ENCODE assay signal across 8 cellular contexts in the genomic region with DNA sequence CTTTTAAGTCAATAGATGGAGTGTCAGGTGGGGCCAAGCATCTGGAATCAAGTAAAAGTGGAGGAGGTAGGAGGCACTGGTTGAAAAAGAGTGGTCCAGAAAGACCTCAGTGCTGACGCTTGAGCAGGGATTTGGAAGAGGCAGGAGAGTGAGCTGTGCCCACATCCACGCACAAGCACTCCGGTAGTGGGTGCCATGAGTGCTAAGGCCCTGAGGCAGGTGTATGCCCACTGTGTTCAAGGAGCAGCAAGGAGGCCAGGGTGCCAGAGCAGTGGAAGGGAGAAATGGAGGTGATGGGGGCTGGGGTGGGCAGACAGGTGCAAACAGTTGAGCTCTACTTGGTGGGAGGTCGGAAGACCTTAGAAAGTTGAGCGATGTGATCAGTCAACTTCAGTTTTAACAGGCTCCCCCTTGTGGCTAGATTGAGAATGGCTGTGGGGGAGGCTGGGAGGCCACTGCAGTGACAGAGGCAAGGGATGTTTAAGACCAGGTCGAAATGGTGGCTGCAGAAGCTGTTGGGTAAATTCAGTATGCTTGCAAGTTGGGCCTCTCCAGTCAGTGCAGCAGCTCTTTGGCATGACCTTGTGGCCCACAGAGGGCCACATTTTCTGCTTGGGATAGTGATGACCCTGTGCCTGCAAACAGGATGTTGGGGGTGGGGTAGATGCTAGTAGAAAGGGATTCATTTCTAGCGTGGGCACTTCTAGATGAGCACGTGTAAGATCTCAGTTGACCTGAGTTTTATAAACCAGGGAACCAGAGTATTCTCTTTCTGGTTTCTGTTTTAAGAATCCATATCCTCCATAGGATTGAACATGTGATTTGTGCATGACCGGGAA. TPM values are rescaled to one million over a fixed set of nuclear protein-coding genes. Genes with fewer than 3 reads are reported as not detected.
A peak's percentile ranks its signal among the peaks of the same experiment; 100 is the strongest.
DNase-seq lines count a peak whose midpoint lies in the region; ATAC-seq and TF ChIP-seq lines count a peak whose summit lies in the region.

No MANE protein-coding gene starts in this region.

- no peaks in the 10 kb centered on the region for H4K20me1 ChIP-seq in GM23248 (ENCODE audit: insufficient read depth)

- H3K4me2 ChIP-seq in GM23248 (ENCODE audit: unreplicated experiment), result no peak overlapping the region

- intact Hi-C loops in Right ventricle myocardium inferior (cut with DNase I), result no loop called here

- H3K36me3 ChIP-seq in BE2C (no peaks in the 10 kb centered on the region), GM23248 (ENCODE audit: low read depth) (no peaks in the 10 kb centered on the region), SJCRH30 (no peaks in the 10 kb centered on the region)

- no peaks in the 10 kb centered on the region for H3K79me2 ChIP-seq in GM23248 (ENCODE audit: insufficient read depth)

- no peaks in the 10 kb centered on the region for H3K9me2 ChIP-seq in GM23248 (ENCODE audit: insufficient read depth)

- no peaks in the 10 kb centered on the region for H3K4me1 ChIP-seq in BE2C
- H3K4me1 ChIP-seq in GM23248 (ENCODE audit: insufficient read depth), result no peaks in the 10 kb centered on the region
- no peaks in the 10 kb centered on the region for H3K4me1 ChIP-seq in SJCRH30

- H3K9me3 ChIP-seq in BE2C (no peaks in the 10 kb centered on the region), GM23248 (ENCODE audit: low read depth) (no peaks in the 10 kb centered on the region), SJCRH30 (replicated peaks) (no peaks in the 10 kb centered on the region)

- ATAC-seq in Right ventricle myocardium inferior (peak; percentile 39), HG02852 (IDR thresholded peaks at IDR 0.05; ENCODE audit: unreplicated experiment) (no peak)

- H3K4me3 ChIP-seq in BE2C (ENCODE audit: low read depth, low read length), result no peak overlapping the region
- no peak overlapping the region for H3K4me3 ChIP-seq in GM23248
- no peak overlapping the region for H3K4me3 ChIP-seq in SJCRH30

- H3K27me3 ChIP-seq in BE2C (no peaks in the 10 kb centered on the region), GM23248 (replicated peaks; ENCODE audit: insufficient read depth) (no peaks in the 10 kb centered on the region), SJCRH30 (no peaks in the 10 kb centered on the region)

- in situ Hi-C loops in GM23248 (cut with MboI), result no loop called here

- TF ChIP-seq CTCF in BE2C (IDR thresholded peaks at IDR 0.05; ENCODE audit: low read depth, low read length), result peak; percentile 75

- H3K27ac ChIP-seq in GM23248 (no peak overlapping the region), SJCRH30 (no peak overlapping the region)

- no peaks in the 10 kb centered on the region for H3F3A ChIP-seq in GM23248 (ENCODE audit: insufficient read depth)

- DNase-seq in BE2C, result peak; percentile 66
- peak; percentile 40 for DNase-seq in GM23248
- peak; percentile 47 to 66 for DNase-seq in SJCRH30
- DNase-seq in activated effector memory CD4-positive, alpha-beta T cell treated with anti-CD3 and anti-CD28 coated beads, Interleukin-2, amount 50 U/mL, for 16 hours, result peak; percentile 89
- peak; percentile 73 for DNase-seq in Right ventricle myocardium inferior (ENCODE audit: missing footprints)
- DNase-seq in renal cortical epithelial cell (ENCODE audit: low read depth), result peak; percentile 15
- no peak for DNase-seq in cerebellar nuclear complex (lab: John Stamatoyannopoulos, UW)

- no peak overlapping the region for H3K9ac ChIP-seq in GM23248

- 43 to 51% methylated on average over 4 to 9 of the region's 9 CpGs for WGBS in GM23248 (ENCODE audit: low coverage in 1 of 2, low lambda C conversion rate in 2 of 2, missing lambda C conversion rate in 2 of 2), 2 experiments

- H2AFZ ChIP-seq in GM23248, result no peak overlapping the region

RNA-seq across cellular contexts. Expression of gene TKTL1, which starts 12.7 kb away (rescaled TPM):
- polyA plus RNA-seq in BE2C (2012; ENCODE audit: insufficient read depth, insufficient read length, low read depth), result 0.32 TPM
- not detected in 2 replicates for total RNA-seq in GM23248 (2014; rRNA removed; shearing (Covaris generic))
- polyA plus RNA-seq in GM23248 (2016; fragmentation: Nextera tagmentation; extraction: Ambion mirVana), result not detected in 2 replicates
- 1.1 TPM in 1 of 2 replicates, not detected in the other for total RNA-seq in SJCRH30 (2014; rRNA removed; shearing (Covaris generic))
- total RNA-seq in Right ventricle myocardium inferior (13.0 TPM), renal cortical epithelial cell (not detected in 2 replicates)

RNA-seq across cellular contexts. Expression of gene TEX28, which starts 13.4 kb away (rescaled TPM):
- not detected for polyA plus RNA-seq in BE2C (2012; ENCODE audit: insufficient read depth, insufficient read length, low read depth)
- total RNA-seq in GM23248 (2014; rRNA removed; shearing (Covaris generic)), result not detected in 2 replicates
- polyA plus RNA-seq in GM23248 (2016; fragmentation: Nextera tagmentation; extraction: Ambion mirVana), result not detected in 2 replicates
- total RNA-seq in SJCRH30 (2014; rRNA removed; shearing (Covaris generic)), result not detected in 2 replicates
- total RNA-seq in Right ventricle myocardium inferior (not detected), renal cortical epithelial cell (not detected in 2 replicates)

RNA-seq across cellular contexts. Expression of gene OPN1MW3, which starts 50.9 kb away (rescaled TPM):
- not detected for polyA plus RNA-seq in BE2C (2012; ENCODE audit: insufficient read depth, insufficient read length, low read depth)
- not detected in 2 replicates for total RNA-seq in GM23248 (2014; rRNA removed; shearing (Covaris generic))
- not detected in 2 replicates for polyA plus RNA-seq in GM23248 (2016; fragmentation: Nextera tagmentation; extraction: Ambion mirVana)
- not detected in 2 replicates for total RNA-seq in SJCRH30 (2014; rRNA removed; shearing (Covaris generic))
- total RNA-seq in Right ventricle myocardium inferior (not detected), renal cortical epithelial cell (not detected in 2 replicates)

Comparison
In these comparisons a context has a peak if more than half of its experiments do, and no peak if none do; other contexts are left out.
1. DNase-seq: peak in BE2C (single experiment), GM23248 (single experiment), SJCRH30 (2 of 2), activated effector memory CD4-positive, alpha-beta T cell treated with anti-CD3 and anti-CD28 coated beads, Interleukin-2, amount 50 U/mL, for 16 hours (single experiment), Right ventricle myocardium inferior (single experiment) and renal cortical epithelial cell (single experiment); none in cerebellar nuclear complex (0 of 2).